In the genomic region with DNA sequence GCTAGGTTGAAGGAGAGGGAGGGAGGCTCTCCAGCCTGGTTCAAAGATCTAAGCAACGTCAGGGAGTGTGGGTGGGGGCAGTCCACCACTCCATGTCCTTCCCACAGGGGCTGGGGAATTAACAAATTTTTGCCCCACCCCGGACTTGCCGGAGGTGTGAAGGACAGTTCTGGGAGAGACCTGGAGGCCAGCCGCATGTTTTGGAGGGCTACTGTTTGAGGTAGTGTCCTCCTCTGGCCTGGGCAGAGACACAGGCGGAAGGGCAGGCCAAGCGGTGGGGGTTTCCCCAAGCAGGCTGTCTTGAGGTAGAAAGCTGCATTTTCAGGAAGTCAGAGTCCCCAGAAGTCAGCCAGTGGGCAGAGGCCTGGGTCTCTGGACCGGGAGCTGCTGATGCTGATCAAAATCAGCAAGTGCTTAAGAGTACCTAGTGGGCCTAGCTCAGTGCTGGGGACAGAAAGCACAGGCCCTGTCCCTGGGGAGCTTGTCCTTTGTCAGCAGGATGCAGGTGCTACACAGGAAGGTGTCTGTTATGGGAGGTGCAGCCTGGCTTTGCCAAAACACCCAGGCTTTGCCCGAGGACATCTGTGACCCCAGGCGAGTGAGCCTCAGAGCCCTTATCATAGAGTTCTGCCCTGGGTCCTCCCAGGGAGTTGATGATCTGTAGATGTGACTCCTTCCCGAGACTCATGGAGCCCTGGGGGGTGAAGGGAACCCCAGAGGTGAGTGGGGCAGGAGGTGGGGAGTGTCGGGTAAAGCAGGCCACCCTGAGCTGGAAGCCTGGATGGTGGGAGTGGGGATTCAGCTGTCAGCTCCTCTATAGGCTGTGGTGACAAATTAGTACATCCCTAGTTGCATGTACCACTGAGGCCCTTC, we compare ENCODE assay signal across 8 cellular contexts. TPM values are rescaled to one million over a fixed set of nuclear protein-coding genes. Genes with fewer than 3 reads are reported as not detected.
DNase-seq lines count a peak whose midpoint lies in the region; ATAC-seq and FAIRE-seq lines count a peak whose summit lies in the region.

No MANE protein-coding gene starts in this region.

- H3K27me3 ChIP-seq in right cardiac atrium (ENCODE audit: control insufficient read depth, insufficient read depth): no peaks in the 10 kb centered on the region

- peak; percentile 90 for FAIRE-seq in GM18507 (lab: Jason Lieb, UNC)

- no peak overlapping the region for H3K4me3 ChIP-seq in right cardiac atrium (ENCODE audit: low read length)

- DNase-seq in GM18507 (ENCODE audit: extremely low spot score, insufficient read length, low read depth) (no peak), NCI-H69 (lab: John Stamatoyannopoulos, UW) (peak; percentile 17), right cardiac atrium (peak in 1 of 3 donors; percentile 35), NCI-H1417 treated with DMSO at 0.1 percent for 48 hours (lab: John Stamatoyannopoulos, UW) (no peak), SKM-1 treated with dmso at 0.1 percent for 144 hours (lab: John Stamatoyannopoulos, UW; ENCODE audit: unreplicated experiment) (no peak)

- peak overlapping the region; percentile 51 for H3K27ac ChIP-seq in right cardiac atrium (ENCODE audit: low read length)

- H3K9me3 ChIP-seq in right cardiac atrium (ENCODE audit: control insufficient read depth, low read length): no peaks in the 10 kb centered on the region

- intact Hi-C loops in right cardiac atrium (cut with DNase I): no loop called here

- WGBS in right cardiac atrium: 59% methylated on average over 11 of the region's 11 CpGs

- H3K4me1 ChIP-seq in right cardiac atrium (ENCODE audit: control insufficient read depth, insufficient read depth, low read length): peaks cover 35% of the 10 kb centered on the region

- ATAC-seq in GM21576 (IDR thresholded peaks at IDR 0.05; ENCODE audit: unreplicated experiment) (peak; percentile 54), right cardiac atrium (no peak), HG03521 (IDR thresholded peaks at IDR 0.05; ENCODE audit: unreplicated experiment) (no peak), GM18519 (IDR thresholded peaks at IDR 0.05; ENCODE audit: low FRiP score, unreplicated experiment) (no peak)

RNA-seq across cellular contexts. Expression of gene JADE2, which starts 18.6 kb away (rescaled TPM):
- 10 to 100 TPM; 45.5 to 51.6 (median 48.3) TPM for total RNA-seq in right cardiac atrium
- 18.6 TPM for polyA plus RNA-seq in right cardiac atrium
